8 cellular contexts compared by ENCODE assay signal in the genomic region with DNA sequence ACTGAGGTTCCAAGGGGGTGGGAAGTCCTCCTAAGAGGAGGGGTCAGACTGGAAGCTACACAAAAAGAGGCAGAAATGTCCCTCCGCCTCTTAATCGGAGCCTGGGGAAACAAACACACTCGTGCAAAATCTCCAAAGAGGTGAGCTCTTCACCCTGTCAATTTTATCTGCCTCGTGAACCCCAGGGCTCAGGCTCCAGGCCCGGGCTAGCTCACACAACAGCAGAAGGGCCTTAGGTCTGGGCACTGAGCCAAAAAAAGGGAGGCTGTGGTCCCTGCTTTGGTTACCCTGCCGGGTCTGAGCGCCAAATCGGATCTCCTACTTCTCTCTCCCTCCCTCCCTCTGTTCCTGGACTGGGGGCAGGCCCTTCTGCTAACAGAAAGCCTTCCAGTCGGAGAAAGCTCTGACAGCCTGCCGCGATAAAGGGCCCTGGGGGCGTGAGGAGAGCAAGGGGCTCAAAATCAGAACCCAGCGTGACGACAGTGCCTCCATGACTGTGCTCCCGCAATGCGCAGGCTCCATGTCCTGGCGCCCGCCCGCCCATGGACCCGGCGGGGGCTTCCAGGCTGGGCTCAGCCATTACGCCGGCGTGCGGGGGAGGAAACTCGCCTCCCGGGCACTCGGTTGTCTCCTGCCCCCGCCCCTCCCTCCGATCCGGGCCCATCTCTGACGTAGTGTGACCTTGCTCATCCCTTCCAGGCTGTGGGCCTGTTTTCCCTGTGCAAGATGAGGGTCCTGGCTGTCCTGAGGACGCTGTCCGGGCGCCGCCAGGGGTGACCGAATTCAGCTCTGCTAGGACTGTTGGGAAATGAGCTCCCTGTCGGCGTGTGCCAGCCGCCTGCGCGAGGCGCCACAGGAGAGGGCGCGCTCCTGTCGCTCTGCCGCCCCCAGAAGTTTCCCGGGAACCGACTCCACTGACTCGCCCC. TPM values are rescaled to one million over a fixed set of nuclear protein-coding genes. Genes with fewer than 3 reads are reported as not detected.
DNase-seq lines count a peak whose midpoint lies in the region; ATAC-seq, FAIRE-seq and TF ChIP-seq lines count a peak whose summit lies in the region.

No MANE protein-coding gene starts in this region.

- no peak for FAIRE-seq in pancreas (lab: Jason Lieb, UNC)

- intact Hi-C loops in Right ventricle myocardium superior (cut with DNase I) (loop anchor here (5.0 kb wide), 1 partner anchor 69 kb away; no protein-coding TSS in a partner anchor), pancreas (cut with DNase I) (no loop called here), tibial artery (cut with DNase I; ENCODE audit: low total_unique reads) (no loop called here)

- H3K27ac ChIP-seq in pancreas (peak overlapping the region; percentile 81 to 90 (median 84)), tibial artery (peak overlapping the region; percentile 94 to 96)

- POLR2A ChIA-PET in GM10248 (lab: Yijun Ruan, JAX) = interaction anchor here (0.8 to 1.0 kb wide), 3 partner anchors 11 to 197 kb away, joined by 3 read pairs; a partner anchor contains a TSS

- TF ChIP-seq CTCF in GM10248 (IDR thresholded peaks at IDR 0.05; ENCODE audit: control extremely low read depth, extremely low read depth, low read depth, missing control alignments) (no peak), pancreas (IDR thresholded peaks at IDR 0.05) (no peak), tibial artery (IDR thresholded peaks at IDR 0.05) (peak in 1 of 2 experiments; percentile 14)

- H3K4me1 ChIP-seq in pancreas (peaks cover 4 to 9% (median 6%) of the 10 kb centered on the region in 3 donors), tibial artery (peaks cover 0 to 33% (median 23%) of the 10 kb centered on the region in 4 donors)

- 1 to 2% methylated on average over 47 to 50 of the region's 50 CpGs for WGBS in pancreas, 2 donors

- CTCF ChIA-PET in GM10248 (lab: Yijun Ruan, JAX) = interaction anchor here (0.9 to 4.8 kb wide), 15 partner anchors 10 to 233 kb away, joined by 3 to 32 read pairs (median 4); no protein-coding TSS in a partner anchor

- H3K27me3 ChIP-seq in pancreas (no peaks in the 10 kb centered on the region), tibial artery (no peaks in the 10 kb centered on the region)

- no peaks in the 10 kb centered on the region for H3K9me3 ChIP-seq in pancreas
- H3K9me3 ChIP-seq in tibial artery = no peaks in the 10 kb centered on the region

- ATAC-seq in HG02642 (IDR thresholded peaks at IDR 0.05; ENCODE audit: poor library complexity, unreplicated experiment) (peak; percentile 41), Right ventricle myocardium superior (ENCODE audit: poor library complexity) (peak; percentile 77), pancreas (peak; percentile 72 to 78 (median 74))

- H3K4me3 ChIP-seq in pancreas (peak overlapping the region; percentile 50 to 67 (median 50)), tibial artery (peak overlapping the region; percentile 60 to 65)

- H3K36me3 ChIP-seq in pancreas = no peaks in the 10 kb centered on the region
- no peaks in the 10 kb centered on the region for H3K36me3 ChIP-seq in tibial artery

- peak; percentile 77 for DNase-seq in GM10248 (ENCODE audit: extremely low spot score)
- DNase-seq in NCI-H1105 treated with DMSO at 0.1 percent for 48 hours (lab: John Stamatoyannopoulos, UW) = peak; percentile 84
- DNase-seq in SKM-1 treated with dmso at 0.1 percent for 144 hours (lab: John Stamatoyannopoulos, UW; ENCODE audit: unreplicated experiment) = peak; percentile 64
- DNase-seq in activated naive CD8-positive, alpha-beta T cell treated with anti-CD3 and anti-CD28 coated beads, Interleukin-2, amount 50 U/mL, for 16 hours (ENCODE audit: low read depth, low spot score) = peak; percentile 70
- peak; percentile 92 for DNase-seq in Right ventricle myocardium superior
- peak; percentile 64 to 85 (median 78) for DNase-seq in pancreas
- peak; percentile 81 to 92 for DNase-seq in tibial artery

RNA-seq across cellular contexts. Expression of a gene that starts 0.9 kb away (rescaled TPM):
- total RNA-seq in Right ventricle myocardium superior (1.6 TPM), pancreas (under 1 TPM; 0.08 to 0.61 (median 0.23) TPM)
- under 1 TPM; 0.34 to 0.92 TPM for polyA plus RNA-seq in pancreas

RNA-seq across cellular contexts. Expression of a gene that starts 35.8 kb away (rescaled TPM):
- total RNA-seq in Right ventricle myocardium superior = 5.2 TPM
- 1 to 10 TPM in 5 of 6 donors, under 1 TPM in 1; 0.83 to 6.6 (median 1.9) TPM for total RNA-seq in pancreas
- 10 to 100 TPM in 1 of 2 donors, 1 to 10 TPM in 1; 3.3 to 10.7 TPM for polyA plus RNA-seq in pancreas

Comparison
In these comparisons a context has a peak if more than half of its experiments do, and no peak if none do; other contexts are left out.
1. Peak in every context shown above with its lines: DNase-seq, ATAC-seq, H3K4me3 ChIP-seq and H3K27ac ChIP-seq.